31 cellular contexts compared by ENCODE assay signal in the genomic region with DNA sequence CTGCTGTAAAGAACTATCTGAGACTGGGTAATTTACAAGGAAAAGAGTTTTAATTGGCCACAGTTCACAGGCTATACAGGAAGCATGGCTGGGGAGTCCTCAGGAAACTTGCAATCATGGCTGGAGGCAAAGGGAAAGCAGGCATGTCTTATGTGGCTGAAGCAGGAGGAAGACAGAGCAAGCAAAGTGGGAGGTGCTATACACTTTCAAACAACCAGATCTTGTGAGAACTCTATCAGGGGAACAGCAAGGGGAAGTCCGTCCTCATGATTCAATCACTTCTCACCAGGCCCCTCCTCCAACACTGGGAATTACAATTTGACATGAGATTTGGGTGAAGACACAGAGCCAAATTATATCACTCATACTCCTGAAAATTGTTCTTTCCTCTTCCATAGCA.
"Had no signal": no experiment of that assay in that cellular context is flagged by ENCODE, and none has a peak within 500 bp of the region (broad histone marks: within the 10 kb centered on the region; RNA-seq: fewer than 3 reads in every experiment).

No MANE protein-coding gene starts in this region.

- H3K9me3 ChIP-seq: body of pancreas had no signal

- H3K27me3 ChIP-seq: adrenal gland, body of pancreas had no signal

- H3K4me3 Mint-ChIP-seq: activated CD4-positive, alpha-beta memory T cell treated with anti-CD3 and anti-CD28 coated beads for 36 hours; activated naive CD4-positive, alpha-beta T cell treated with anti-CD3 and anti-CD28 coated beads for 36 hours; activated T-cell treated with anti-CD3 and anti-CD28 coated beads, Interleukin-2, amount 50 U/mL, for 4 hours; activated T-helper 1 cell treated with anti-CD3 and anti-CD28 coated beads, Interleukin-12 subunit alpha, Interleukin-12 subunit beta, Interleukin-2, Interleukin-4 antibody, amounts not matched to agents 30 ng/mL and 10 ng/mL and 1 ng/mL, durations not matched to agents 14 hours and 24 hours and 36 hours had no signal

- H3K27ac ChIP-seq: adrenal gland, body of pancreas had no signal

- DNase-seq: activated CD4-positive, alpha-beta memory T cell treated with anti-CD3 and anti-CD28 coated beads for 36 hours; activated CD4-positive, alpha-beta T cell treated with anti-CD3 and anti-CD28 coated beads for 4 hours; activated CD4-positive, alpha-beta T cell treated with anti-CD3 and anti-CD28 coated beads, Interleukin-2, amount 50 U/mL, for 1 hour; activated CD8-positive, alpha-beta memory T cell treated with anti-CD3 and anti-CD28 coated beads, Interleukin-2, amount 50 U/mL, for 4 hours; activated gamma-delta T cell treated with Interleukin-2 at 50 U/mL for 16 hours; activated naive CD4-positive, alpha-beta T cell treated with anti-CD3 and anti-CD28 coated beads for 36 hours; activated T-cell treated with anti-CD3 and anti-CD28 coated beads for 4 hours; activated T-cell treated with anti-CD3 and anti-CD28 coated beads, Interleukin-2, amount 50 U/mL, for 4 hours; adrenal gland; body of pancreas; caudate nucleus; Karpas-422; KBM-7; NCI-H1105; NCI-H1417 treated with DMSO at 0.1 percent for 48 hours; NCI-H187 treated with DMSO at 0.1 percent for 48 hours; NCI-H2081; NCI-H2171 treated with DMSO at 0.1 percent for 48 hours; NCI-H2227 treated with DMSO at 0.1 percent for 48 hours; NCI-H446 treated with DMSO at 0.1 percent for 48 hours; NCI-H524; NCI-H69; NCI-H82; Right ventricle myocardium superior; SW 1271; T-helper 1 cell; T-helper 2 cell; T-helper 9 cell had no signal

- H3K36me3 ChIP-seq: adrenal gland had no signal

- H3K4me3 ChIP-seq: adrenal gland, body of pancreas had no signal

- H3K27me3 Mint-ChIP-seq: activated CD4-positive, alpha-beta memory T cell treated with anti-CD3 and anti-CD28 coated beads for 36 hours had no signal

- ATAC-seq: activated CD4-positive, CD25-positive, alpha-beta regulatory T cell treated with anti-CD3 and anti-CD28 coated beads, Interleukin-2, amount 50 U/mL, for 24 hours; activated naive CD4-positive, alpha-beta T cell treated with anti-CD3 and anti-CD28 coated beads, Interleukin-2, amount 50 U/mL, for 72 hours; activated T-cell treated with anti-CD3 and anti-CD28 coated beads, Interleukin-2, amount 50 U/mL, for 4 hours; body of pancreas had no signal

- H3K27ac Mint-ChIP-seq: activated CD4-positive, alpha-beta memory T cell treated with anti-CD3 and anti-CD28 coated beads for 36 hours; activated naive CD4-positive, alpha-beta T cell treated with anti-CD3 and anti-CD28 coated beads for 36 hours; activated naive CD4-positive, alpha-beta T cell treated with anti-CD3 and anti-CD28 coated beads, Interleukin-2, amount 50 U/mL, for 72 hours; activated T-helper 1 cell treated with anti-CD3 and anti-CD28 coated beads, Interleukin-12 subunit alpha, Interleukin-12 subunit beta, Interleukin-2, Interleukin-4 antibody, amounts not matched to agents 30 ng/mL and 10 ng/mL and 1 ng/mL, durations not matched to agents 14 hours and 24 hours and 36 hours had no signal

- H3K36me3 Mint-ChIP-seq: activated CD4-positive, alpha-beta memory T cell treated with anti-CD3 and anti-CD28 coated beads for 36 hours; activated naive CD4-positive, alpha-beta T cell treated with anti-CD3 and anti-CD28 coated beads, Interleukin-2, amount 50 U/mL, for 72 hours had no signal

- H3K4me1 ChIP-seq: adrenal gland, body of pancreas had no signal
